In the genomic region with DNA sequence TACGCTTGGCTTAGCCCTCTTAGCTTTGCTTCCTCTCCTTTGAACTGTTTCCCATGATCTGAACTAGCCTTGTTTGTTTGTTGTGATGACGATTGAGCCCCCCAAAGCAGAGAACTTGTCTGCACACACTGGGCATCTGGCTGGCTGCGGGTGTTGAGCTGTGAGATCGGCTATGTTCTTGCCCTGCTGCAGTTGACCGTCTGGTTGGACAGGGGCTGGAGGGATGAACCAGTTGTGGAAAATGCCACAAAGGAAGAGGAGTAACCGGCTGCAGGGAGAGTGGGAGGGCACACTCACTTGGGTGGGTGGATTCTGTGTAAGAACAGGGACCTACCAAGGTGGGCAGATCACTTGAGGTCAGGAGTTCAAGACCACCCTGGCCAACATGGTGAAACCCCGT, we compare ENCODE assay signal across 37 cellular contexts. TPM values are rescaled to one million over a fixed set of nuclear protein-coding genes. Genes with fewer than 3 reads are reported as not detected.
"Had no signal": no experiment of that assay in that cellular context is flagged by ENCODE, and none has a peak within 500 bp of the region (broad histone marks: within the 10 kb centered on the region; RNA-seq: fewer than 3 reads in every experiment).

No MANE protein-coding gene starts in this region.

- H3K27ac ChIP-seq: adrenal gland, body of pancreas, brain microvascular endothelial cell, breast epithelium, VCaP had no signal

- H3K4me1 ChIP-seq: adrenal gland, body of pancreas, breast epithelium had no signal

- H3K4me3 Mint-ChIP-seq: activated B cell treated with CpG ODN at 0.5 μM for 24 hours; activated CD4-positive, alpha-beta memory T cell treated with anti-CD3 and anti-CD28 coated beads for 36 hours; activated CD4-positive, alpha-beta T cell treated with anti-CD3 and anti-CD28 coated beads, Interleukin-2, amount 10 ng/mL, durations not matched to agents 24 days and 14 days; activated CD8-positive, alpha-beta T cell treated with anti-CD3 and anti-CD28 coated beads for 36 hours; activated naive CD4-positive, alpha-beta T cell treated with anti-CD3 and anti-CD28 coated beads for 36 hours; activated naive CD8-positive, alpha-beta T cell treated with anti-CD3 and anti-CD28 coated beads for 36 hours; activated T-cell treated with anti-CD3 and anti-CD28 coated beads, Interleukin-2, amount 50 U/mL, for 4 hours; activated T-cell treated with anti-CD3 and anti-CD28 coated beads, Interleukin-2, amount 50 U/mL, for 72 hours; activated T-helper 1 cell treated with anti-CD3 and anti-CD28 coated beads, Interleukin-12 subunit alpha, Interleukin-12 subunit beta, Interleukin-2, Interleukin-4 antibody, amounts not matched to agents 30 ng/mL and 10 ng/mL and 1 ng/mL, durations not matched to agents 14 hours and 24 hours and 36 hours; activated T-helper 17 cell treated with anti-CD3 and anti-CD28 coated beads, Interleukin-2, amount 50 U/mL, for 72 hours; T-helper 1 cell treated with Interleukin-12 subunit alpha and Interleukin-12 subunit beta and Interleukin-4 antibody, amounts not matched to agents 30 μg/mL and 1 μg/mL, for 36 hours; T-helper 2 cell treated with Interferon-gamma antibody and Interleukin-4, amounts not matched to agents 5 μg/mL and 100 μg/mL, for 36 hours had no signal

- H3K4me3 ChIP-seq: adrenal gland, body of pancreas, breast epithelium had no signal

- H3K9me3 Mint-ChIP-seq: activated B cell treated with CpG ODN at 0.5 μM for 24 hours; activated CD4-positive, alpha-beta memory T cell treated with anti-CD3 and anti-CD28 coated beads for 36 hours; activated CD4-positive, alpha-beta T cell treated with anti-CD3 and anti-CD28 coated beads, Interleukin-2, amount 10 ng/mL, durations not matched to agents 24 days and 14 days; activated CD8-positive, alpha-beta T cell treated with anti-CD3 and anti-CD28 coated beads for 36 hours; activated naive CD4-positive, alpha-beta T cell treated with anti-CD3 and anti-CD28 coated beads for 36 hours; activated naive CD4-positive, alpha-beta T cell treated with anti-CD3 and anti-CD28 coated beads, Interleukin-2, amount 50 U/mL, for 72 hours; activated naive CD8-positive, alpha-beta T cell treated with anti-CD3 and anti-CD28 coated beads for 36 hours; activated T-cell treated with anti-CD3 and anti-CD28 coated beads, Interleukin-2, amount 50 U/mL, for 4 hours; activated T-cell treated with anti-CD3 and anti-CD28 coated beads, Interleukin-2, amount 50 U/mL, for 72 hours; activated T-helper 1 cell treated with anti-CD3 and anti-CD28 coated beads, Interleukin-12 subunit alpha, Interleukin-12 subunit beta, Interleukin-2, Interleukin-4 antibody, amounts not matched to agents 30 ng/mL and 10 ng/mL and 1 ng/mL, durations not matched to agents 14 hours and 24 hours and 36 hours; activated T-helper 17 cell treated with anti-CD3 and anti-CD28 coated beads, Interleukin-2, amount 50 U/mL, for 72 hours; T-helper 1 cell treated with Interleukin-12 subunit alpha and Interleukin-12 subunit beta and Interleukin-4 antibody, amounts not matched to agents 30 μg/mL and 1 μg/mL, for 36 hours; T-helper 2 cell treated with Interferon-gamma antibody and Interleukin-4, amounts not matched to agents 5 μg/mL and 100 μg/mL, for 36 hours had no signal

- H3K9me3 ChIP-seq: adrenal gland, body of pancreas, breast epithelium had no signal

- ATAC-seq: activated CD8-positive, alpha-beta T cell treated with anti-CD3 and anti-CD28 coated beads for 36 hours; activated naive CD4-positive, alpha-beta T cell treated with anti-CD3 and anti-CD28 coated beads, Interleukin-2, amount 50 U/mL, for 72 hours; activated T-cell treated with anti-CD3 and anti-CD28 coated beads, Interleukin-2, amount 50 U/mL, for 4 hours; activated T-cell treated with anti-CD3 and anti-CD28 coated beads, Interleukin-2, amount 50 U/mL, for 72 hours; activated T-helper 17 cell treated with anti-CD3 and anti-CD28 coated beads, Interleukin-2, amount 50 U/mL, for 72 hours; body of pancreas had no signal

- H3K36me3 Mint-ChIP-seq: activated CD4-positive, alpha-beta memory T cell treated with anti-CD3 and anti-CD28 coated beads for 36 hours; activated naive CD4-positive, alpha-beta T cell treated with anti-CD3 and anti-CD28 coated beads, Interleukin-2, amount 50 U/mL, for 72 hours; activated naive CD8-positive, alpha-beta T cell treated with anti-CD3 and anti-CD28 coated beads for 36 hours had no signal

- H3K27me3 ChIP-seq: adrenal gland, body of pancreas, brain microvascular endothelial cell, breast epithelium had no signal

- H3K27me3 Mint-ChIP-seq: activated B cell treated with CpG ODN at 0.5 μM for 24 hours had no signal

- H3K36me3 ChIP-seq: adrenal gland, brain microvascular endothelial cell, breast epithelium had no signal

- DNase-seq: activated B cell treated with CpG ODN at 0.5 μM for 24 hours; activated CD4-positive, alpha-beta memory T cell treated with anti-CD3 and anti-CD28 coated beads for 36 hours; activated CD4-positive, alpha-beta T cell treated with anti-CD3 and anti-CD28 coated beads for 4 hours; activated CD4-positive, alpha-beta T cell treated with anti-CD3 and anti-CD28 coated beads, Interleukin-2, amount 10 ng/mL, durations not matched to agents 24 days and 14 days; activated CD4-positive, alpha-beta T cell treated with anti-CD3 and anti-CD28 coated beads, Interleukin-2, amount 50 U/mL, for 1 hour; activated CD4-positive, alpha-beta T cell treated with anti-CD3 and anti-CD28 coated beads, Interleukin-2, amount 50 U/mL, for 4 hours; activated CD4-positive, CD25-positive, alpha-beta regulatory T cell treated with anti-CD3 and anti-CD28 coated beads, Interleukin-2, amount 50 U/mL, for 72 hours; activated CD8-positive, alpha-beta memory T cell treated with anti-CD3 and anti-CD28 coated beads, Interleukin-2, amount 50 U/mL, for 4 hours; activated CD8-positive, alpha-beta T cell treated with anti-CD3 and anti-CD28 coated beads for 36 hours; activated effector memory CD4-positive, alpha-beta T cell treated with anti-CD3 and anti-CD28 coated beads, Interleukin-2, amount 50 U/mL, for 16 hours; activated gamma-delta T cell treated with Interleukin-2 at 50 U/mL for 16 hours; activated naive CD4-positive, alpha-beta T cell; activated naive CD4-positive, alpha-beta T cell treated with anti-CD3 and anti-CD28 coated beads for 36 hours; activated naive CD4-positive, alpha-beta T cell treated with anti-CD3 and anti-CD28 coated beads, Interleukin-2, amount 50 U/mL, for 16 hours; activated naive CD8-positive, alpha-beta T cell treated with anti-CD3 and anti-CD28 coated beads for 36 hours; activated T-cell treated with anti-CD3 and anti-CD28 coated beads for 4 hours; activated T-cell treated with anti-CD3 and anti-CD28 coated beads, Interleukin-2, amount 50 U/mL, for 1 hour; activated T-cell treated with anti-CD3 and anti-CD28 coated beads, Interleukin-2, amount 50 U/mL, for 4 hours; activated T-cell treated with anti-CD3 and anti-CD28 coated beads, Interleukin-2, amount 50 U/mL, for 72 hours; adrenal gland; amniotic stem cell; aorta; body of pancreas; brain microvascular endothelial cell; central memory CD4-positive, alpha-beta T cell; T-helper 1 cell; T-helper 2 cell; T-helper 9 cell had no signal

- H3K4me1 Mint-ChIP-seq: activated CD4-positive, alpha-beta T cell treated with anti-CD3 and anti-CD28 coated beads, Interleukin-2, amount 10 ng/mL, durations not matched to agents 24 days and 14 days; activated naive CD8-positive, alpha-beta T cell treated with anti-CD3 and anti-CD28 coated beads for 36 hours; activated T-helper 17 cell treated with anti-CD3 and anti-CD28 coated beads, Interleukin-2, amount 50 U/mL, for 72 hours had no signal

- H3K27ac Mint-ChIP-seq: activated B cell treated with CpG ODN at 0.5 μM for 24 hours; activated CD4-positive, alpha-beta memory T cell treated with anti-CD3 and anti-CD28 coated beads for 36 hours; activated CD4-positive, alpha-beta T cell treated with anti-CD3 and anti-CD28 coated beads, Interleukin-2, amount 10 ng/mL, durations not matched to agents 24 days and 14 days; activated CD8-positive, alpha-beta T cell treated with anti-CD3 and anti-CD28 coated beads for 36 hours; activated naive CD4-positive, alpha-beta T cell treated with anti-CD3 and anti-CD28 coated beads for 36 hours; activated naive CD4-positive, alpha-beta T cell treated with anti-CD3 and anti-CD28 coated beads, Interleukin-2, amount 50 U/mL, for 72 hours; activated naive CD8-positive, alpha-beta T cell treated with anti-CD3 and anti-CD28 coated beads for 36 hours; activated T-cell treated with anti-CD3 and anti-CD28 coated beads, Interleukin-2, amount 50 U/mL, for 72 hours; activated T-helper 1 cell treated with anti-CD3 and anti-CD28 coated beads, Interleukin-12 subunit alpha, Interleukin-12 subunit beta, Interleukin-2, Interleukin-4 antibody, amounts not matched to agents 30 ng/mL and 10 ng/mL and 1 ng/mL, durations not matched to agents 14 hours and 24 hours and 36 hours; activated T-helper 17 cell treated with anti-CD3 and anti-CD28 coated beads, Interleukin-2, amount 50 U/mL, for 72 hours; T-helper 1 cell treated with Interleukin-12 subunit alpha and Interleukin-12 subunit beta and Interleukin-4 antibody, amounts not matched to agents 30 μg/mL and 1 μg/mL, for 36 hours; T-helper 2 cell treated with Interferon-gamma antibody and Interleukin-4, amounts not matched to agents 5 μg/mL and 100 μg/mL, for 36 hours had no signal

RNA-seq across cellular contexts. Expression of a gene that starts 12.4 kb away (rescaled TPM):
- total RNA-seq: activated CD4-positive, alpha-beta memory T cell treated with anti-CD3 and anti-CD28 coated beads for 36 hours; activated CD4-positive, alpha-beta T cell treated with anti-CD3 and anti-CD28 coated beads, Interleukin-2, amount 10 ng/mL, durations not matched to agents 24 days and 14 days; activated CD8-positive, alpha-beta memory T cell treated with anti-CD3 and anti-CD28 coated beads for 36 hours; activated CD8-positive, alpha-beta T cell treated with anti-CD3 and anti-CD28 coated beads for 36 hours; activated naive CD4-positive, alpha-beta T cell treated with anti-CD3 and anti-CD28 coated beads for 36 hours; activated naive CD4-positive, alpha-beta T cell treated with anti-CD3 and anti-CD28 coated beads, Interleukin-2, amount 50 U/mL, for 72 hours; activated naive CD8-positive, alpha-beta T cell treated with anti-CD3 and anti-CD28 coated beads for 36 hours; activated T-cell treated with anti-CD3 and anti-CD28 coated beads, Interleukin-2, amount 50 U/mL, for 4 hours; activated T-helper 1 cell treated with anti-CD3 and anti-CD28 coated beads, Interleukin-12 subunit alpha, Interleukin-12 subunit beta, Interleukin-2, Interleukin-4 antibody, amounts not matched to agents 30 ng/mL and 10 ng/mL and 1 ng/mL, durations not matched to agents 14 hours and 24 hours and 36 hours; activated T-helper 17 cell treated with anti-CD3 and anti-CD28 coated beads, Interleukin-2, amount 50 U/mL, for 72 hours; body of pancreas; breast epithelium; cardiac septum had no signal
